Comparison of ENCODE assay signal across 17 cellular contexts in genomic region chr12:10636124-10636523, GRCh38. TPM values are rescaled to one million over a fixed set of nuclear protein-coding genes. Genes with fewer than 3 reads are reported as not detected.
DNase-seq lines count a peak whose midpoint lies in the region; ATAC-seq and TF ChIP-seq lines count a peak whose summit lies in the region.
"Had no signal": no experiment of that assay in that cellular context is flagged by ENCODE, and none has a peak within 500 bp of the region (broad histone marks: within the 10 kb centered on the region; RNA-seq: fewer than 3 reads in every experiment).

No MANE protein-coding gene starts in this region.

- no peak for TF ChIP-seq CTCF in PC-9 (conservative IDR thresholded peaks at IDR 0.05)
- no peak for TF ChIP-seq CTCF in esophagus squamous epithelium (IDR thresholded peaks at IDR 0.05)
- TF ChIP-seq CTCF in prostate gland (IDR thresholded peaks at IDR 0.05): no peak
- no peak for TF ChIP-seq CTCF in glutamatergic neuron (IDR thresholded peaks at IDR 0.05; ENCODE audit: partially characterized antibody, unreplicated experiment)

- H3K27me3 Mint-ChIP-seq in glutamatergic neuron (ENCODE audit: unreplicated experiment): peaks cover 2% of the 10 kb centered on the region

- no peaks in the 10 kb centered on the region for H3K36me3 ChIP-seq in PC-9 (ENCODE audit: low read depth)
- H3K36me3 ChIP-seq in esophagus squamous epithelium: peaks cover 0 to 11% (median 0%) of the 10 kb centered on the region in 3 donors
- H3K36me3 ChIP-seq in prostate gland: no peaks in the 10 kb centered on the region

- H3K4me2 ChIP-seq in PC-9: peak overlapping the region; percentile 52

- no peaks in the 10 kb centered on the region for H3K36me3 Mint-ChIP-seq in glutamatergic neuron (ENCODE audit: unreplicated experiment)

- no peak overlapping the region for H3K4me3 Mint-ChIP-seq in glutamatergic neuron (ENCODE audit: unreplicated experiment)

- no peak for ATAC-seq in GM21576 (IDR thresholded peaks at IDR 0.05; ENCODE audit: unreplicated experiment)

- no peaks in the 10 kb centered on the region for H3K9me2 ChIP-seq in PC-9 (ENCODE audit: insufficient read depth)

- H3K9me3 ChIP-seq in PC-9 (ENCODE audit: insufficient read depth, low read depth) (no peaks in the 10 kb centered on the region), esophagus squamous epithelium (no peaks in the 10 kb centered on the region), prostate gland (no peaks in the 10 kb centered on the region)

- POLR2A ChIA-PET in PC-9 (lab: Charles Lee; ENCODE audit: unreplicated experiment): interaction anchor here (0.6 kb wide), 2 partner anchors 11 to 89 kb away, joined by 3 to 14 read pairs; no protein-coding TSS in a partner anchor

- DNase-seq in PC-9: no peak
- no peak for DNase-seq in esophagus squamous epithelium (lab: John Stamatoyannopoulos, UW)
- DNase-seq in prostate gland (ENCODE audit: low spot score): peak; percentile 81
- DNase-seq in KG1 (lab: John Stamatoyannopoulos, UW): no peak
- DNase-seq in glutamatergic neuron: no peak
- no peak for DNase-seq in T-helper 1 cell
- DNase-seq: COR-L47; DMS 273 treated with DMSO at 0.1 percent for 48 hours; HCEC 1CT; Karpas-422; NCI-H1105; NCI-H2081; NCI-H748 treated with DMSO at 0.1 percent for 48 hours; NK-92 treated with Interleukin-12 subunit alpha and Interleukin-12 subunit beta, amount 100 ng/mL, for 24 hours; Right ventricle myocardium superior had no signal

- no peaks in the 10 kb centered on the region for H3K27me3 ChIP-seq in PC-9 (ENCODE audit: insufficient read depth, low read depth)
- no peaks in the 10 kb centered on the region for H3K27me3 ChIP-seq in esophagus squamous epithelium
- H3K27me3 ChIP-seq in prostate gland (replicated peaks; ENCODE audit: insufficient read depth): no peaks in the 10 kb centered on the region

- H3K4me1 Mint-ChIP-seq in glutamatergic neuron (ENCODE audit: low read depth, unreplicated experiment): no peaks in the 10 kb centered on the region

- H2AFZ ChIP-seq in PC-9: no peak overlapping the region; the same call in 1 of the 2 replicates

- peaks cover 2% of the 10 kb centered on the region for H3K9me3 Mint-ChIP-seq in glutamatergic neuron (ENCODE audit: unreplicated experiment)

- H3K27ac ChIP-seq in PC-9 (peak overlapping the region; percentile 35), esophagus squamous epithelium (peak overlapping the region; percentile 37 to 83 (median 76)), prostate gland (peak overlapping the region; percentile 79 to 88)
- H3K27ac ChIP-seq: HL-60 had no signal

- H3F3A ChIP-seq in PC-9 (ENCODE audit: insufficient read depth, low read depth): peaks cover 17% of the 10 kb centered on the region; the same call in 1 of the 2 replicates

- intact Hi-C loops in PC-9 (cut with micrococcal nuclease; ENCODE audit: unreplicated experiment): no loop called here
- intact Hi-C loops in esophagus squamous epithelium (cut with DNase I): no loop called here
- intact Hi-C loops in prostate gland (cut with DNase I): no loop called here

- no TSS peak for BruUV-seq in PC-9 (replicated peaks; lab: Mats Ljungman, UMichigan)

- no peak for TF ChIP-seq POLR2A in esophagus squamous epithelium (IDR thresholded peaks at IDR 0.05)
- TF ChIP-seq POLR2A in prostate gland (IDR thresholded peaks at IDR 0.05): no peak

- no peaks in the 10 kb centered on the region for H4K20me1 ChIP-seq in PC-9 (ENCODE audit: insufficient read depth)

- H3K4me3 ChIP-seq in PC-9 (no peak overlapping the region; the same call in 1 of the 2 replicates), esophagus squamous epithelium (no peak overlapping the region), prostate gland (peak overlapping the region in 1 of 2 donors; percentile 9)

- 69 to 74% methylated on average over 3 of the region's 3 CpGs for WGBS in esophagus squamous epithelium, 2 donors
- 32% methylated on average over 3 of the region's 3 CpGs for WGBS in prostate gland

- H3K79me2 ChIP-seq in PC-9 (ENCODE audit: low read depth): no peaks in the 10 kb centered on the region

- H3K4me1 ChIP-seq in PC-9 (replicated peaks; ENCODE audit: insufficient read depth) (peaks cover 36% of the 10 kb centered on the region), esophagus squamous epithelium (peaks cover 0 to 54% (median 3%) of the 10 kb centered on the region in 3 donors), prostate gland (replicated peaks) (no peaks in the 10 kb centered on the region)

- no peak overlapping the region for H3K27ac Mint-ChIP-seq in glutamatergic neuron (ENCODE audit: unreplicated experiment)

- CTCF ChIA-PET in PC-9 (lab: Charles Lee): no interaction called here

RNA-seq across cellular contexts. Expression of gene MAGOHB, which starts 22.7 kb away (rescaled TPM):
- total RNA-seq in PC-9 (2021) (53.8 and 91.4 TPM in 2 replicates), esophagus squamous epithelium (10 to 100 TPM in 2 of 4 donors, 1 to 10 TPM in 2; 5.4 to 25.1 (median 9.8) TPM), prostate gland (10 to 100 TPM; 24.2 to 24.8 TPM), glutamatergic neuron (ENCODE audit: unreplicated experiment) (22.1 TPM)

RNA-seq across cellular contexts. Expression of gene STYK1, which starts 37.7 kb away (rescaled TPM):
- total RNA-seq in PC-9 (2021): 7.8 and 16.9 TPM in 2 replicates
- total RNA-seq in esophagus squamous epithelium: 10 to 100 TPM in 1 of 4 donors, 1 to 10 TPM in 3; 3.4 to 11.7 (median 8.2) TPM
- 10 to 100 TPM in 1 of 2 donors, 1 to 10 TPM in 1; 9.5 to 39.7 TPM for total RNA-seq in prostate gland
- not detected for total RNA-seq in glutamatergic neuron (ENCODE audit: unreplicated experiment)
- total RNA-seq: Right ventricle myocardium superior had no signal
